In the genomic region with DNA sequence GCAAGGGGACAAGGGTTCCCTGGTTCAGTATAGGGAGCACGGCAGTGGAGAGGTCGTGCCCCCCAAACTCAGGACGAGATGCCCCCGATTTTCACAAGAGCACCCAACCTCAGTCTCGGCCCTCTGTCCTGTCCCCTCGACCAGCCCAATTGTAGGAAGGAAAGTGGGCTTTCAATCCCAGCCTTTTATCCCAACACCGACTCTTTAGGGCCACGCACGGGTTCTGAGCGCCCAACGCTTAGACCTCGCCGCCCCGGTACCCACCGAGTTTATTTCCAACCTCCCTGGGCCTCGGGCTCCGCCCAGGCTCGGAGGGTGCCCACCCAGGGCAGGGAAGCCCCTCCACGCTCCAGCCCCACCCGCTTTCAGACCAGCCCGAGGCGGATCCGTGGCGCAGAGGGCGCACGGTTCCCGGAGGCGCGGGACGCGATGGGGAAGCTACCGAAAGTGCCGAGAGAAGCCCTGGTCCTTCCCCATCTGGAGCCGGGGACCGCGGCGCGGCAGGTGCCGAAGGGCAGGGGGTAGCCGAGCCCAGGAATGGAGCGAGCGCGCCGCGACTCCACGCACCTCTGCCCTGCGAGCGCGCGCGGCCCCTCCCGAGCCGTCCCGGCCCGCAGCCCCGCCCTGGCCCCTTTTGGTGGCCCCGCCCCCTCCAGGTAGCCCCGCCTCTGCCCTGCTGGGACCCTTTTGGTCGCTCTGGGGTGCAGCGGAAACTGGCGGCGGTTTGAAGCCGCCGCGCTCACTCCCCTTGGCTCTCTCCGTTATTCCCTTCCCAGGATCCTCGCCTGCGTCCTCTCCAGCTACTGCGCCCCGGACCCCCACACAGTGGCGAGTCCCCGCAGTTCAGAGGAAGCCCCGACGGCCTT, we compare ENCODE assay signal across 8 cellular contexts. TPM values are rescaled to one million over a fixed set of nuclear protein-coding genes. Genes with fewer than 3 reads are reported as not detected.
DNase-seq lines count a peak whose midpoint lies in the region; ATAC-seq lines count a peak whose summit lies in the region.

No MANE protein-coding gene starts in this region.

- no peak overlapping the region for H3K27ac Mint-ChIP-seq in activated T-helper 17 cell treated with anti-CD3 and anti-CD28 coated beads, Interleukin-2, amount 50 U/mL, for 72 hours

- peak; percentile 57 for ATAC-seq in GM19372 (IDR thresholded peaks at IDR 0.05; ENCODE audit: low read depth, unreplicated experiment)
- peak; percentile 48 for ATAC-seq in activated T-helper 17 cell treated with anti-CD3 and anti-CD28 coated beads, Interleukin-2, amount 50 U/mL, for 72 hours (replicated peaks)
- ATAC-seq in GM19467 (IDR thresholded peaks at IDR 0.05; ENCODE audit: unreplicated experiment), result no peak

- H3K36me3 Mint-ChIP-seq in activated T-helper 17 cell treated with anti-CD3 and anti-CD28 coated beads, Interleukin-2, amount 50 U/mL, for 72 hours (ENCODE audit: low read depth), result no peaks in the 10 kb centered on the region

- peak overlapping the region; percentile 54 for H3K4me3 Mint-ChIP-seq in activated T-helper 17 cell treated with anti-CD3 and anti-CD28 coated beads, Interleukin-2, amount 50 U/mL, for 72 hours

- H3K27me3 Mint-ChIP-seq in activated T-helper 17 cell treated with anti-CD3 and anti-CD28 coated beads, Interleukin-2, amount 50 U/mL, for 72 hours, result peaks cover 18% of the 10 kb centered on the region

- no peaks in the 10 kb centered on the region for H3K9me3 Mint-ChIP-seq in activated T-helper 17 cell treated with anti-CD3 and anti-CD28 coated beads, Interleukin-2, amount 50 U/mL, for 72 hours

- DNase-seq in NCI-H1105 treated with DMSO at 0.1 percent for 48 hours (lab: John Stamatoyannopoulos, UW), result peak; percentile 17
- DNase-seq in iPS-NIHi11 (ENCODE audit: low spot score), result peak; percentile 88
- DNase-seq in stimulated activated CD4-positive, alpha-beta T cell treated with anti-CD3 and anti-CD28 coated beads, TNF-alpha, amount 100 ng/mL, for 24 hours (ENCODE audit: low read depth in 3 of 3), result peak in 2 of 3 experiments; percentile 25 to 62
- DNase-seq in HK-2 (ENCODE audit: unreplicated experiment), result no peak
- no peak for DNase-seq in COLO829 (ENCODE audit: low spot score)

- peaks cover 12% of the 10 kb centered on the region for H3K4me1 Mint-ChIP-seq in activated T-helper 17 cell treated with anti-CD3 and anti-CD28 coated beads, Interleukin-2, amount 50 U/mL, for 72 hours

RNA-seq across cellular contexts. Expression of gene GRID2IP, which starts 20.4 kb away (rescaled TPM):
- under 1 TPM; 0.26 to 0.32 TPM for total RNA-seq in activated T-helper 17 cell treated with anti-CD3 and anti-CD28 coated beads, Interleukin-2, amount 50 U/mL, for 72 hours

RNA-seq across cellular contexts. Expression of gene ZDHHC4, which starts 46.4 kb away (rescaled TPM):
- 10 to 100 TPM; 23.6 to 26.1 TPM for total RNA-seq in activated T-helper 17 cell treated with anti-CD3 and anti-CD28 coated beads, Interleukin-2, amount 50 U/mL, for 72 hours

RNA-seq across cellular contexts. Expression of gene KDELR2, which starts 46.9 kb away (rescaled TPM):
- 10 to 100 TPM; 55.1 to 68.0 TPM for total RNA-seq in activated T-helper 17 cell treated with anti-CD3 and anti-CD28 coated beads, Interleukin-2, amount 50 U/mL, for 72 hours

RNA-seq across cellular contexts. Expression of gene INTS15, which starts 59.0 kb away (rescaled TPM):
- 10 to 100 TPM; 19.3 to 29.0 TPM for total RNA-seq in activated T-helper 17 cell treated with anti-CD3 and anti-CD28 coated beads, Interleukin-2, amount 50 U/mL, for 72 hours

Comparison
In these comparisons a context has a peak if more than half of its experiments do, and no peak if none do; other contexts are left out.
1. DNase-seq: peak in NCI-H1105 treated with DMSO at 0.1 percent for 48 hours (single experiment), iPS-NIHi11 (single experiment) and stimulated activated CD4-positive, alpha-beta T cell treated with anti-CD3 and anti-CD28 coated beads, TNF-alpha, amount 100 ng/mL, for 24 hours (2 of 3); none in HK-2 (single experiment) and COLO829 (single experiment).